In the genomic region with DNA sequence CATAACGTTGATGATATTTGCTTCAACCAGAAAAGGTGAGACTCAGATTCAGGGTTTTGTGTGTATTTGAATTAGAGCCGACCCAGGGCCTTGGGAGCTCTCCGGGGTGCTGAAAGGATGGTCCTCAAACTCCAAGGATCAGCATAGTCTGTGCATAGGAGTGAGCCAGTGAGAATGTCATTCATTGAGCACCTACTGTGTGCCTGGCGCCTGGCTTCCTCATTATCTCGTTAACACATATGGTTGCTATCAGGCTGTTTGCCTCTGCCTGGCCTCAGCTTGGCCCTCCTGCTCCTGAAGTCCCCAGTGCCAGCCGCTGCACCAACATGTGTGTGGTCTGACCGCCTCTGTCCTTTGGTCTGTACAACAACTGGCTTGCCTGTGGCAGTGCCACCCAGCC, we compare ENCODE assay signal across 11 cellular contexts. TPM values are rescaled to one million over a fixed set of nuclear protein-coding genes. Genes with fewer than 3 reads are reported as not detected.
DNase-seq lines count a peak whose midpoint lies in the region; ATAC-seq and TF ChIP-seq lines count a peak whose summit lies in the region.
"Had no signal": no experiment of that assay in that cellular context is flagged by ENCODE, and none has a peak within 500 bp of the region (broad histone marks: within the 10 kb centered on the region; RNA-seq: fewer than 3 reads in every experiment).

No MANE protein-coding gene starts in this region.

- intact Hi-C loops in Calu3 (cut with micrococcal nuclease; ENCODE audit: unreplicated experiment) = no loop called here

- CTCF ChIA-PET in Calu3 (lab: Charles Lee) = no interaction called here

- no peak overlapping the region for H3K27ac ChIP-seq in fibroblast of lung (ENCODE audit: insufficient read depth, low read length)
- H3K27ac ChIP-seq: body of pancreas had no signal

- peak; percentile 53 for DNase-seq in activated CD8-positive, alpha-beta memory T cell treated with anti-CD3 and anti-CD28 coated beads for 24 hours
- DNase-seq in activated CD8-positive, alpha-beta memory T cell treated with anti-CD3 and anti-CD28 coated beads, Interleukin-2, amount 50 U/mL, for 4 hours = no peak
- DNase-seq in RPMI8226 (peak; percentile 44), fibroblast of lung (ENCODE audit: low read depth in 2 of 2) (peak; percentile 4 to 9), stromal cell of bone marrow (ENCODE audit: low read depth) (peak; percentile 6), Calu3 (no peak)
- DNase-seq: body of pancreas, NCI-H1436 had no signal

- no peaks in the 10 kb centered on the region for H3K4me1 ChIP-seq in fibroblast of lung (ENCODE audit: control insufficient read depth, extremely low read depth, insufficient read depth, low read length)
- H3K4me1 ChIP-seq: body of pancreas had no signal

- no peak overlapping the region for H3K4me2 ChIP-seq in fibroblast of lung (ENCODE audit: extremely low read depth, insufficient read depth, low read length)

- TF ChIP-seq CTCF in fibroblast of lung (conservative IDR thresholded peaks at IDR 0.05 in 1 of 2, IDR thresholded peaks at IDR 0.05 in 1 of 2; ENCODE audit: low read depth in 1 of 2, low read length in 2 of 2) = no peak
- no peak for TF ChIP-seq CTCF in Calu3 (IDR thresholded peaks at IDR 0.05; ENCODE audit: unreplicated experiment)

- H3K4me3 ChIP-seq in fibroblast of lung (replicated peaks in 1 of 4; ENCODE audit: control extremely low read depth in 1 of 4, insufficient read depth in 1 of 4, low read depth in 3 of 4, low read length in 4 of 4) = no peak overlapping the region
- H3K4me3 ChIP-seq: body of pancreas had no signal

- H3K9ac ChIP-seq in fibroblast of lung (ENCODE audit: insufficient read depth, low read length) = no peak overlapping the region

- H3K9me3 Mint-ChIP-seq in Calu3 (ENCODE audit: low read depth, unreplicated experiment) = no peaks in the 10 kb centered on the region
- H3K9me3 Mint-ChIP-seq: stimulated activated effector memory CD8-positive, alpha-beta T cell treated with anti-CD3 and anti-CD28 coated beads, Interleukin-12 subunit alpha, Interleukin-12 subunit beta, amount 100 ng/mL, for 72 hours had no signal

- no peak overlapping the region for H3K4me3 Mint-ChIP-seq in Calu3 (ENCODE audit: low read depth, unreplicated experiment)
- H3K4me3 Mint-ChIP-seq: stimulated activated effector memory CD8-positive, alpha-beta T cell treated with anti-CD3 and anti-CD28 coated beads, Interleukin-12 subunit alpha, Interleukin-12 subunit beta, amount 100 ng/mL, for 72 hours had no signal

- no peak overlapping the region for H3K27ac Mint-ChIP-seq in Calu3 (ENCODE audit: unreplicated experiment)
- H3K27ac Mint-ChIP-seq: stimulated activated effector memory CD8-positive, alpha-beta T cell treated with anti-CD3 and anti-CD28 coated beads, Interleukin-12 subunit alpha, Interleukin-12 subunit beta, amount 100 ng/mL, for 72 hours had no signal

- H4K20me1 ChIP-seq in fibroblast of lung (ENCODE audit: control insufficient read depth, extremely low read depth, insufficient read depth, low read length) = no peaks in the 10 kb centered on the region

- no peaks in the 10 kb centered on the region for H3K4me1 Mint-ChIP-seq in Calu3 (ENCODE audit: low read depth, unreplicated experiment)

- H3K36me3 ChIP-seq in fibroblast of lung (ENCODE audit: control insufficient read depth, insufficient read depth, low read length) = no peaks in the 10 kb centered on the region

- H3K9me3 ChIP-seq in fibroblast of lung (ENCODE audit: control insufficient read depth, insufficient read depth, low read depth, low read length) = no peaks in the 10 kb centered on the region
- H3K9me3 ChIP-seq: body of pancreas had no signal

- no peaks in the 10 kb centered on the region for H3K27me3 ChIP-seq in fibroblast of lung (ENCODE audit: control insufficient read depth, insufficient read depth, low read length)

- no peaks in the 10 kb centered on the region for H3K79me2 ChIP-seq in fibroblast of lung (ENCODE audit: control insufficient read depth, insufficient read depth, low read length)

- H3K36me3 Mint-ChIP-seq in Calu3 (ENCODE audit: insufficient read depth, unreplicated experiment) = no peaks in the 10 kb centered on the region
- H3K36me3 Mint-ChIP-seq: stimulated activated effector memory CD8-positive, alpha-beta T cell treated with anti-CD3 and anti-CD28 coated beads, Interleukin-12 subunit alpha, Interleukin-12 subunit beta, amount 100 ng/mL, for 72 hours had no signal

- peaks cover 56% of the 10 kb centered on the region for H3K27me3 Mint-ChIP-seq in Calu3 (ENCODE audit: unreplicated experiment)

- ATAC-seq in HG02885 (IDR thresholded peaks at IDR 0.05; ENCODE audit: poor library complexity, unreplicated experiment) = no peak
- ATAC-seq in HG03469 (IDR thresholded peaks at IDR 0.05; ENCODE audit: unreplicated experiment) = no peak
- ATAC-seq: body of pancreas; stimulated activated effector memory CD8-positive, alpha-beta T cell treated with anti-CD3 and anti-CD28 coated beads, Interleukin-12 subunit alpha, Interleukin-12 subunit beta, amount 100 ng/mL, for 72 hours had no signal

- no peak overlapping the region for H2AFZ ChIP-seq in fibroblast of lung (ENCODE audit: low read length)

- no TSS peak for BruUV-seq in Calu3 (replicated peaks; lab: Mats Ljungman, UMichigan)

RNA-seq across cellular contexts. Expression of a gene that starts 25.1 kb away (rescaled TPM):
- total RNA-seq in fibroblast of lung (not detected in 2 replicates), Calu3 (2022) (not detected in 2 replicates)
- polyA plus RNA-seq in fibroblast of lung = not detected in 2 replicates
- polyA plus RNA-seq in fibroblast of lung (2012) = not detected in 2 replicates
- not detected in 2 replicates for polyA minus RNA-seq in fibroblast of lung (ENCODE audit: low replicate concordance)

RNA-seq across cellular contexts. Expression of a gene that starts 44.2 kb away (rescaled TPM):
- total RNA-seq in fibroblast of lung = 18.5 and 37.5 TPM in 2 replicates
- polyA plus RNA-seq in fibroblast of lung = 25.7 and 27.2 TPM in 2 replicates
- 40.7 and 42.9 TPM in 2 replicates for polyA plus RNA-seq in fibroblast of lung (2012)
- 205 and 277 TPM in 2 replicates for polyA minus RNA-seq in fibroblast of lung (ENCODE audit: low replicate concordance)
- 21.6 and 23.4 TPM in 2 replicates for total RNA-seq in Calu3 (2022)

Comparison
In these comparisons a context has a peak if more than half of its experiments do, and no peak if none do; other contexts are left out.
1. DNase-seq: peak in activated CD8-positive, alpha-beta memory T cell treated with anti-CD3 and anti-CD28 coated beads for 24 hours (single experiment), RPMI8226 (single experiment), fibroblast of lung (2 of 2) and stromal cell of bone marrow (single experiment); none in activated CD8-positive, alpha-beta memory T cell treated with anti-CD3 and anti-CD28 coated beads, Interleukin-2, amount 50 U/mL, for 4 hours (single experiment) and Calu3 (single experiment).